Comparison of ENCODE assay signal across 18 cellular contexts in genomic region chr20:13644010-13644409, GRCh38. TPM values are rescaled to one million over a fixed set of nuclear protein-coding genes. Genes with fewer than 3 reads are reported as not detected.
DNase-seq lines count a peak whose midpoint lies in the region; ATAC-seq and TF ChIP-seq lines count a peak whose summit lies in the region.
"Had no signal": no experiment of that assay in that cellular context is flagged by ENCODE, and none has a peak within 500 bp of the region (broad histone marks: within the 10 kb centered on the region; RNA-seq: fewer than 3 reads in every experiment).

No MANE protein-coding gene starts in this region.

- H3K4me1 Mint-ChIP-seq in activated naive CD4-positive, alpha-beta T cell treated with anti-CD3 and anti-CD28 coated beads for 36 hours (ENCODE audit: low read depth), result peaks cover 3% of the 10 kb centered on the region

- no peaks in the 10 kb centered on the region for H3K36me3 Mint-ChIP-seq in activated naive CD4-positive, alpha-beta T cell treated with anti-CD3 and anti-CD28 coated beads for 36 hours (ENCODE audit: low read depth)
- H3K36me3 Mint-ChIP-seq: CD4-positive, CD25-positive, alpha-beta regulatory T cell; neural progenitor cell had no signal

- peaks cover 20% of the 10 kb centered on the region for H3K27me3 Mint-ChIP-seq in activated naive CD4-positive, alpha-beta T cell treated with anti-CD3 and anti-CD28 coated beads for 36 hours (ENCODE audit: low read depth)

- H3K9me3 ChIP-seq in mammary epithelial cell (replicated peaks; ENCODE audit: insufficient read depth, low read length) (no peaks in the 10 kb centered on the region), osteoblast (ENCODE audit: low read depth, low read length) (no peaks in the 10 kb centered on the region)
- H3K9me3 ChIP-seq: colonic mucosa had no signal

- H3K36me3 ChIP-seq in mammary epithelial cell (ENCODE audit: insufficient read depth, low read length) (no peaks in the 10 kb centered on the region), osteoblast (ENCODE audit: insufficient read depth, low read length) (no peaks in the 10 kb centered on the region)
- H3K36me3 ChIP-seq: colonic mucosa, heart left ventricle, neural progenitor cell had no signal

- dilution Hi-C loops in mammary epithelial cell (cut with HindIII; ENCODE audit: low sequenced_read_pairs), result no loop called here

- H3K4me2 ChIP-seq in mammary epithelial cell (ENCODE audit: insufficient read depth, low read depth, low read length) (no peak overlapping the region), osteoblast (ENCODE audit: insufficient read depth, low read length) (no peak overlapping the region)
- H3K4me2 ChIP-seq: neural progenitor cell had no signal

- intact Hi-C loops in mammary epithelial cell (cut with micrococcal nuclease), result no loop called here
- intact Hi-C loops in activated naive CD4-positive, alpha-beta T cell treated with anti-CD3 and anti-CD28 coated beads for 36 hours (cut with micrococcal nuclease), result no loop called here

- in situ Hi-C loops in mammary epithelial cell (cut with MboI; ENCODE audit: low sequenced_read_pairs in 2 of 2), result no loop called here

- no peak overlapping the region for H3K27ac Mint-ChIP-seq in activated naive CD4-positive, alpha-beta T cell treated with anti-CD3 and anti-CD28 coated beads for 36 hours
- H3K27ac Mint-ChIP-seq: activated CD8-positive, alpha-beta T cell treated with anti-CD3 and anti-CD28 coated beads for 36 hours; activated T-helper 1 cell treated with anti-CD3 and anti-CD28 coated beads, Interleukin-12 subunit alpha, Interleukin-12 subunit beta, Interleukin-2, Interleukin-4 antibody, amounts not matched to agents 30 ng/mL and 10 ng/mL and 1 ng/mL, durations not matched to agents 14 hours and 24 hours and 36 hours; CD4-positive, CD25-positive, alpha-beta regulatory T cell; neural progenitor cell had no signal

- BruUV-seq in mammary epithelial cell (replicated peaks; lab: Mats Ljungman, UMichigan), result no TSS peak

- no peak overlapping the region for H3K4me3 Mint-ChIP-seq in activated naive CD4-positive, alpha-beta T cell treated with anti-CD3 and anti-CD28 coated beads for 36 hours
- H3K4me3 Mint-ChIP-seq: activated CD8-positive, alpha-beta T cell treated with anti-CD3 and anti-CD28 coated beads for 36 hours; activated T-helper 1 cell treated with anti-CD3 and anti-CD28 coated beads, Interleukin-12 subunit alpha, Interleukin-12 subunit beta, Interleukin-2, Interleukin-4 antibody, amounts not matched to agents 30 ng/mL and 10 ng/mL and 1 ng/mL, durations not matched to agents 14 hours and 24 hours and 36 hours; CD4-positive, CD25-positive, alpha-beta regulatory T cell; neural progenitor cell had no signal

- H3K4me3 ChIP-seq in mammary epithelial cell (replicated peaks in 1 of 3; ENCODE audit: insufficient read depth in 1 of 3, low read depth in 2 of 3, low read length in 3 of 3) (no peak overlapping the region), osteoblast (ENCODE audit: insufficient read depth, low read length) (no peak overlapping the region)
- H3K4me3 ChIP-seq: colonic mucosa, heart left ventricle, K562, neural progenitor cell had no signal

- TF ChIP-seq CTCF in mammary epithelial cell (conservative IDR thresholded peaks at IDR 0.05 in 1 of 2, IDR thresholded peaks at IDR 0.05 in 1 of 2; ENCODE audit: extremely low read depth in 1 of 2, insufficient read depth in 1 of 2, low read depth in 1 of 2, low read length in 2 of 2) (peak; percentile 20 to 21), osteoblast (IDR thresholded peaks at IDR 0.05; ENCODE audit: extremely low read depth, low read depth, low read length) (peak; percentile 20)

- H3K9me3 Mint-ChIP-seq in activated naive CD4-positive, alpha-beta T cell treated with anti-CD3 and anti-CD28 coated beads for 36 hours, result no peaks in the 10 kb centered on the region
- H3K9me3 Mint-ChIP-seq: activated CD8-positive, alpha-beta T cell treated with anti-CD3 and anti-CD28 coated beads for 36 hours; activated T-helper 1 cell treated with anti-CD3 and anti-CD28 coated beads, Interleukin-12 subunit alpha, Interleukin-12 subunit beta, Interleukin-2, Interleukin-4 antibody, amounts not matched to agents 30 ng/mL and 10 ng/mL and 1 ng/mL, durations not matched to agents 14 hours and 24 hours and 36 hours had no signal

- no peak for ATAC-seq in stimulated activated naive CD8-positive, alpha-beta T cell treated with anti-CD3 and anti-CD28 coated beads, Interleukin-15, Interleukin-2, amounts not matched to agents 100 U/mL and 50 U/mL, for 24 hours
- ATAC-seq: activated CD8-positive, alpha-beta T cell treated with anti-CD3 and anti-CD28 coated beads for 36 hours; heart left ventricle; K562 had no signal

- no peak overlapping the region for H2AFZ ChIP-seq in mammary epithelial cell (ENCODE audit: low read depth, low read length)
- no peak overlapping the region for H2AFZ ChIP-seq in osteoblast (ENCODE audit: low read length)
- H2AFZ ChIP-seq: neural progenitor cell had no signal

- CTCF ChIA-PET in mammary epithelial cell (lab: Charles Lee; ENCODE audit: low non-redundant PET), result interaction anchor here (0.6 kb wide), 1 partner anchor 151 kb away, joined by 4 read pairs; no protein-coding TSS in a partner anchor
- CTCF ChIA-PET in activated naive CD4-positive, alpha-beta T cell treated with anti-CD3 and anti-CD28 coated beads for 36 hours (lab: Charles Lee), result no interaction called here

- no peaks in the 10 kb centered on the region for H4K20me1 ChIP-seq in mammary epithelial cell (ENCODE audit: insufficient read depth, low read length)
- no peaks in the 10 kb centered on the region for H4K20me1 ChIP-seq in osteoblast (ENCODE audit: insufficient read depth, low read length)

- DNase-seq in DMS153 (lab: John Stamatoyannopoulos, UW) (peak; percentile 2), DMS153 treated with DMSO at 0.1 percent for 48 hours (lab: John Stamatoyannopoulos, UW; ENCODE audit: unreplicated experiment) (no peak), NCI-H69 (lab: John Stamatoyannopoulos, UW) (peak; percentile 55), mammary epithelial cell (peak; percentile 87), osteoblast (ENCODE audit: insufficient read length, low spot score, missing footprints) (no peak), glomerular visceral epithelial cell (ENCODE audit: extremely low spot score) (no peak)
- no peak for DNase-seq in stimulated activated naive CD8-positive, alpha-beta T cell treated with anti-CD3 and anti-CD28 coated beads, Interleukin-15, Interleukin-2, amounts not matched to agents 100 U/mL and 50 U/mL, for 24 hours
- no peak for DNase-seq in activated naive CD4-positive, alpha-beta T cell treated with anti-CD3 and anti-CD28 coated beads for 36 hours
- DNase-seq: activated CD8-positive, alpha-beta T cell treated with anti-CD3 and anti-CD28 coated beads for 36 hours; CD4-positive, CD25-positive, alpha-beta regulatory T cell; colonic mucosa; GF-D8; heart left ventricle; islet precursor cell had no signal

- H3K9ac ChIP-seq in mammary epithelial cell (ENCODE audit: insufficient read depth, low read length), result no peak overlapping the region
- H3K9ac ChIP-seq: neural progenitor cell had no signal

- H3K27ac ChIP-seq in mammary epithelial cell (ENCODE audit: insufficient read depth, low read depth, low read length) (no peak overlapping the region), osteoblast (ENCODE audit: low read depth, low read length) (no peak overlapping the region)
- H3K27ac ChIP-seq: 22Rv1, colonic mucosa, heart left ventricle, neural progenitor cell had no signal

- H3K27me3 ChIP-seq in mammary epithelial cell (ENCODE audit: insufficient read depth, low read length), result no peaks in the 10 kb centered on the region
- H3K27me3 ChIP-seq in osteoblast (ENCODE audit: insufficient read depth, low read length), result peaks cover 6% of the 10 kb centered on the region
- H3K27me3 ChIP-seq: colonic mucosa, neural progenitor cell had no signal

- no peaks in the 10 kb centered on the region for H3K79me2 ChIP-seq in mammary epithelial cell (ENCODE audit: insufficient read depth, low read length)
- H3K79me2 ChIP-seq in osteoblast (ENCODE audit: insufficient read depth, low read length), result no peaks in the 10 kb centered on the region

- 21% methylated on average over 4 of the region's 4 CpGs for WGBS in mammary epithelial cell (ENCODE audit: low coverage, missing lambda C conversion rate)

- H3K4me1 ChIP-seq in mammary epithelial cell (ENCODE audit: insufficient read depth, low read length) (no peaks in the 10 kb centered on the region), osteoblast (ENCODE audit: insufficient read depth, low read length) (no peaks in the 10 kb centered on the region)
- H3K4me1 ChIP-seq: colonic mucosa, neural progenitor cell had no signal

RNA-seq across cellular contexts. Expression of gene TASP1, which starts 5.3 kb away (rescaled TPM):
- total RNA-seq in mammary epithelial cell (10 to 100 TPM; 17.8 to 23.4 TPM), osteoblast (8.0 and 9.4 TPM in 2 replicates)
- polyA plus RNA-seq in mammary epithelial cell, result 9.2 TPM
- 31.6 TPM for polyA minus RNA-seq in mammary epithelial cell
- total RNA-seq in activated naive CD4-positive, alpha-beta T cell treated with anti-CD3 and anti-CD28 coated beads for 36 hours, result 1 to 10 TPM; 6.3 to 6.7 TPM

Comparison
In these comparisons a context has a peak if more than half of its experiments do, and no peak if none do; other contexts are left out.
1. DNase-seq: peak in DMS153 (single experiment), NCI-H69 (single experiment) and mammary epithelial cell (single experiment); none in DMS153 treated with DMSO at 0.1 percent for 48 hours (single experiment), osteoblast (single experiment), stimulated activated naive CD8-positive, alpha-beta T cell treated with anti-CD3 and anti-CD28 coated beads, Interleukin-15, Interleukin-2, amounts not matched to agents 100 U/mL and 50 U/mL, for 24 hours (single experiment), glomerular visceral epithelial cell (single experiment) and activated naive CD4-positive, alpha-beta T cell treated with anti-CD3 and anti-CD28 coated beads for 36 hours (single experiment).